ENCODE assay signal across 14 cellular contexts in the genomic region with DNA sequence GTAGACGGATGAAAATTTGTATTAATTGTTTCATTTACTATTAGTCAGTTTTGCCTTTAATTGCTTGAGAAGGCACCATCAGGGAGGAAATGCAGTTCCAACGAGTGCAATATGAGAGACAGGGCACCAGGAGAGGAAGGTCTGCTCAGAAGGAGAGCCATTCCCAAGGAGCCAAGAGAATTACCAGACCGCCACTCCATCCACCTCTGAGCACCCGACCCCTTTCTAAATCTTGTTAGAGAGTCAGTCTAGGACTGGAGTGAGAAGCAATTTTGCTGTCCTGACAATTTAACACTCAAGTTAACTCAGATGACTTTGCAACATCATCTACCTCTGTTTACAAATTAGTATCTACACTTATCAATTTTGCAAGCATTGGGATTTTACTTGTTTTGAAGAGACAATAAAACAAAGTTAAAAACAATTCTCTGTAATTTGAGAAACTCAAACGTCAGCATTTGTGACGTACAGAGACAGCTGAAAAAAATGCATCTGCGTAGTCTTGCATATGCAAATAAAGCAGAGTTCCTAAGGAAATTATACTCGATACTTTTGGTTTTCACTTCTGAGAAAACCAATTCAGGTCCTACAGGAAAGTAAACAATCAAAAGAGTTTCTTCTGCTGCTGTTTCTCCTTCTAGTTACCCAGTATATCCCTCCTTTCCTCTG.
DNase-seq lines count a peak whose midpoint lies in the region; ATAC-seq, FAIRE-seq and TF ChIP-seq lines count a peak whose summit lies in the region.
"Had no signal": no experiment of that assay in that cellular context is flagged by ENCODE, and none has a peak within 500 bp of the region (broad histone marks: within the 10 kb centered on the region; RNA-seq: fewer than 3 reads in every experiment).

No MANE protein-coding gene starts in this region.

- no peaks in the 10 kb centered on the region for H3K27me3 ChIP-seq in H9 (ENCODE audit: insufficient read depth, low read length)
- H3K27me3 ChIP-seq in KMS-11 (ENCODE audit: insufficient read depth, low read depth): no peaks in the 10 kb centered on the region
- H3K27me3 ChIP-seq in PC-3 (ENCODE audit: low read length): peaks cover 45% of the 10 kb centered on the region
- H3K27me3 ChIP-seq in small intestine (ENCODE audit: control insufficient read depth in 2 of 2, insufficient read depth in 2 of 2, low read length in 2 of 2): no peaks in the 10 kb centered on the region

- H3K18ac ChIP-seq in H9 (ENCODE audit: insufficient read length, low read depth, low read length): no peak overlapping the region

- H3K36me3 ChIP-seq in KMS-11 (ENCODE audit: insufficient read depth): no peaks in the 10 kb centered on the region
- H3K36me3 ChIP-seq in PC-3 (ENCODE audit: low read depth, low read length): no peaks in the 10 kb centered on the region
- no peaks in the 10 kb centered on the region for H3K36me3 ChIP-seq in small intestine (ENCODE audit: control insufficient read depth in 2 of 2, insufficient read depth in 2 of 2, low read length in 2 of 2)

- no peak overlapping the region for H3K14ac ChIP-seq in H9 (ENCODE audit: insufficient read depth, low read length)

- no peak for TF ChIP-seq CTCF in H9 (conservative IDR thresholded peaks at IDR 0.05)
- no peak for TF ChIP-seq CTCF in KMS-11 (conservative IDR thresholded peaks at IDR 0.05; ENCODE audit: low read depth, low read length)
- no peak for TF ChIP-seq CTCF in PC-3 (conservative IDR thresholded peaks at IDR 0.05; ENCODE audit: low read depth, low read length)
- no peak for TF ChIP-seq CTCF in nephron progenitor cell (IDR thresholded peaks at IDR 0.05)

- H3K27ac ChIP-seq in H9 (ENCODE audit: insufficient read length, low read depth, low read length) (no peak overlapping the region), KMS-11 (peak overlapping the region; percentile 5; the same call in 1 of the 2 replicates), PC-3 (ENCODE audit: low read length) (no peak overlapping the region), small intestine (ENCODE audit: low read depth in 1 of 2, low read length in 1 of 2) (no peak overlapping the region)

- H2BK15ac ChIP-seq in H9 (ENCODE audit: low read depth, low read length): no peak overlapping the region

- H3K79me2 ChIP-seq in H9 (ENCODE audit: insufficient read depth, low read length): no peaks in the 10 kb centered on the region
- no peaks in the 10 kb centered on the region for H3K79me2 ChIP-seq in KMS-11 (ENCODE audit: insufficient read depth, low read depth)
- H3K79me2 ChIP-seq in PC-3 (ENCODE audit: low read length): no peaks in the 10 kb centered on the region

- no peak for FAIRE-seq in small intestine (lab: Jason Lieb, UNC)
- FAIRE-seq: RCC 7860 had no signal

- no peak overlapping the region for H2BK12ac ChIP-seq in H9 (ENCODE audit: insufficient read length, low read depth, low read length)

- H3K9ac ChIP-seq in H9 (ENCODE audit: extremely low read depth, insufficient read length, low read length): no peak overlapping the region
- peak overlapping the region; percentile 4; the same call in 1 of the 2 replicates for H3K9ac ChIP-seq in KMS-11
- H3K9ac ChIP-seq in PC-3 (ENCODE audit: low read length): no peak overlapping the region

- H3K9me3 Mint-ChIP-seq in H9 (no peaks in the 10 kb centered on the region), nephron progenitor cell (no peaks in the 10 kb centered on the region)

- H3K4me3 ChIP-seq in KMS-11 (IDR thresholded peaks at IDR 0.05; ENCODE audit: insufficient read depth, low read depth, low read length): no peak overlapping the region
- H3K4me3 ChIP-seq in PC-3 (ENCODE audit: low read length): no peak overlapping the region
- no peak overlapping the region for H3K4me3 ChIP-seq in small intestine (ENCODE audit: low read depth in 1 of 2, low read length in 2 of 2)

- H2AFZ ChIP-seq in H9 (ENCODE audit: low read length) (peak overlapping the region; percentile 17), KMS-11 (ENCODE audit: low read depth) (peak overlapping the region; percentile 8; the same call in 1 of the 2 replicates), PC-3 (ENCODE audit: low read length) (no peak overlapping the region)

- ATAC-seq in PC-3: no peak
- no peak for ATAC-seq in HG02763 (IDR thresholded peaks at IDR 0.05; ENCODE audit: unreplicated experiment)

- no peak overlapping the region for H4K5ac ChIP-seq in H9 (ENCODE audit: insufficient read length, low read depth, low read length)

- intact Hi-C loops in PC-3 (cut with micrococcal nuclease): no loop called here

- H4K91ac ChIP-seq in H9 (ENCODE audit: insufficient read length, low read depth, low read length): no peak overlapping the region

- H3K4me2 ChIP-seq in H9 (ENCODE audit: insufficient read depth, insufficient read length, low read length): no peak overlapping the region
- H3K4me2 ChIP-seq in KMS-11: peak overlapping the region; percentile 29
- 0 out of 2 replicates have a peak overlapping the region, but pooled peaks have one; percentile 10 for H3K4me2 ChIP-seq in PC-3 (ENCODE audit: low read length)

- H3K9me2 ChIP-seq in PC-3 (replicated peaks; ENCODE audit: low read length): no peaks in the 10 kb centered on the region

- no peak overlapping the region for H3K23ac ChIP-seq in H9 (ENCODE audit: insufficient read length, low read depth, low read length)

- H3K4me1 ChIP-seq in H9 (ENCODE audit: insufficient read depth, low read length) (peaks cover 3% of the 10 kb centered on the region; the same call in 1 of the 2 replicates), KMS-11 (ENCODE audit: low read depth, poor library complexity, severe bottlenecking) (peaks cover 27% of the 10 kb centered on the region), PC-3 (ENCODE audit: insufficient read depth, low read length) (no peaks in the 10 kb centered on the region), small intestine (ENCODE audit: control insufficient read depth in 2 of 2, insufficient read depth in 1 of 2, low read depth in 1 of 2, low read length in 1 of 2) (no peaks in the 10 kb centered on the region)

- no peak overlapping the region for H2BK20ac ChIP-seq in H9 (ENCODE audit: low read depth, low read length, poor library complexity, severe bottlenecking)

- H3K4me1 Mint-ChIP-seq in H9 (peaks cover 56 to 58% of the 10 kb centered on the region in 2 experiments), nephron progenitor cell (peaks cover 28% of the 10 kb centered on the region)

- H3K27me3 Mint-ChIP-seq in H9 (ENCODE audit: low read depth) (no peaks in the 10 kb centered on the region), nephron progenitor cell (ENCODE audit: low read depth, poor library complexity) (no peaks in the 10 kb centered on the region)

- no peaks in the 10 kb centered on the region for H3K79me1 ChIP-seq in H9 (ENCODE audit: insufficient read depth, low read depth, low read length, poor library complexity, severe bottlenecking)

- no peak overlapping the region for H4K8ac ChIP-seq in H9 (replicated peaks; ENCODE audit: insufficient read length, low read depth, low read length)

- no CpG with 5 or more reads among the region's 8 CpGs for WGBS in H9 (ENCODE audit: extremely low coverage, insufficient read length, low lambda C conversion rate)
- 57 to 63% (median 57%) methylated on average over 8 of the region's 8 CpGs for WGBS in small intestine, 3 donors

- H3K56ac ChIP-seq in H9 (ENCODE audit: insufficient read length, low read depth, low read length): no peak overlapping the region

- H3K4me3 Mint-ChIP-seq in H9 (no peak overlapping the region), nephron progenitor cell (no peak overlapping the region)

- no peak overlapping the region for H2AK5ac ChIP-seq in H9 (ENCODE audit: insufficient read length, low read length)

- H3F3A ChIP-seq in PC-3 (ENCODE audit: low read length, unreplicated experiment): no peaks in the 10 kb centered on the region

- no TSS peak for BruUV-seq in PC-3 (replicated peaks; lab: Mats Ljungman, UMichigan)

- no peak overlapping the region for H3K4ac ChIP-seq in H9 (ENCODE audit: low read depth, low read length)

- H4K20me1 ChIP-seq in H9 (ENCODE audit: control insufficient read depth, insufficient read depth, insufficient read length) (no peaks in the 10 kb centered on the region), KMS-11 (ENCODE audit: insufficient read depth) (no peaks in the 10 kb centered on the region), PC-3 (ENCODE audit: low read length) (no peaks in the 10 kb centered on the region)

- no peak overlapping the region for H2BK5ac ChIP-seq in H9 (ENCODE audit: insufficient read length, low read length)

- H3T11ph ChIP-seq in H9 (ENCODE audit: low read length): no peak overlapping the region

- POLR2A ChIA-PET in PC-3 (lab: Charles Lee; ENCODE audit: unreplicated experiment): no interaction called here

- DNase-seq in H9: no peak
- no peak for DNase-seq in PC-3
- DNase-seq in nephron progenitor cell: no peak
- DNase-seq in activated effector memory CD4-positive, alpha-beta T cell treated with Interleukin-2 at 50 U/mL for 16 hours: no peak
- DNase-seq in small intestine: no peak
- DNase-seq: COR-L47, KBM-7, NCI-H1048, NCI-H2107, NCI-H774, Right ventricle myocardium superior had no signal

- no peaks in the 10 kb centered on the region for H3K9me3 ChIP-seq in H9 (ENCODE audit: control insufficient read depth, low read depth, low read length)
- no peaks in the 10 kb centered on the region for H3K9me3 ChIP-seq in PC-3 (ENCODE audit: low read length)
- no peaks in the 10 kb centered on the region for H3K9me3 ChIP-seq in small intestine (ENCODE audit: control insufficient read depth, low read depth)

- peak overlapping the region in 1 of 3 experiments; percentile 72; a peak in 2 of 7 replicates for H3K27ac Mint-ChIP-seq in H9
- peak overlapping the region; percentile 26 for H3K27ac Mint-ChIP-seq in nephron progenitor cell

- H3K23me2 ChIP-seq in H9 (ENCODE audit: insufficient read length, low read depth, low read length, poor library complexity, severe bottlenecking): no peaks in the 10 kb centered on the region

- CTCF ChIA-PET in PC-3 (lab: Charles Lee): no interaction called here

- H2BK120ac ChIP-seq in H9 (ENCODE audit: low read depth, low read length, poor library complexity, severe bottlenecking): no peak overlapping the region

- H3K36me3 Mint-ChIP-seq in H9 (ENCODE audit: insufficient read depth in 1 of 3, low read depth in 3 of 3) (no peaks in the 10 kb centered on the region), nephron progenitor cell (ENCODE audit: low read depth) (no peaks in the 10 kb centered on the region)
